17 cellular contexts compared by ENCODE assay signal in genomic region chr9:132730054-132731033, GRCh38.
DNase-seq lines count a peak whose midpoint lies in the region; ATAC-seq, FAIRE-seq and TF ChIP-seq lines count a peak whose summit lies in the region.
"Had no signal": no experiment of that assay in that cellular context is flagged by ENCODE, and none has a peak within 500 bp of the region (broad histone marks: within the 10 kb centered on the region; RNA-seq: fewer than 3 reads in every experiment).

No MANE protein-coding gene starts in this region.

- peaks cover 13% of the 10 kb centered on the region for H3K27me3 ChIP-seq in BLaER1
- peaks cover 43% of the 10 kb centered on the region for H3K27me3 ChIP-seq in PC-9 (ENCODE audit: insufficient read depth, low read depth)
- H3K27me3 ChIP-seq in keratinocyte (ENCODE audit: control insufficient read depth, extremely low read depth, insufficient read depth, low read length), result peaks cover 37% of the 10 kb centered on the region

- BruUV-seq in PC-9 (replicated peaks; lab: Mats Ljungman, UMichigan), result TSS peak; percentile 99

- H3K4me1 ChIP-seq in BLaER1 (peaks cover 52% of the 10 kb centered on the region), PC-9 (replicated peaks; ENCODE audit: insufficient read depth) (peaks cover 15% of the 10 kb centered on the region; the same call in 1 of the 2 replicates), keratinocyte (ENCODE audit: control insufficient read depth, extremely low read depth, insufficient read depth, low read length) (peaks cover 21% of the 10 kb centered on the region)

- H3K36me3 ChIP-seq in BLaER1, result no peaks in the 10 kb centered on the region
- H3K36me3 ChIP-seq in PC-9 (ENCODE audit: low read depth), result no peaks in the 10 kb centered on the region
- no peaks in the 10 kb centered on the region for H3K36me3 ChIP-seq in keratinocyte (ENCODE audit: control insufficient read depth in 2 of 2, extremely low read depth in 1 of 2, insufficient read depth in 2 of 2, low read length in 2 of 2)

- CTCF ChIA-PET in PC-9 (lab: Charles Lee), result interaction anchor here (0.6 kb wide), 1 partner anchor 95 kb away, joined by 4 read pairs; no protein-coding TSS in a partner anchor

- H4K20me1 ChIP-seq in BLaER1 (no peaks in the 10 kb centered on the region), PC-9 (ENCODE audit: insufficient read depth) (no peaks in the 10 kb centered on the region), keratinocyte (ENCODE audit: control insufficient read depth, extremely low read depth, insufficient read depth, low read length) (no peaks in the 10 kb centered on the region)

- H3K4me3 ChIP-seq in BLaER1, result no peak overlapping the region
- H3K4me3 ChIP-seq in PC-9, result no peak overlapping the region
- H3K4me3 ChIP-seq in keratinocyte (ENCODE audit: control insufficient read depth in 2 of 3, extremely low read depth in 1 of 3, insufficient read depth in 2 of 3, low read depth in 1 of 3, low read length in 3 of 3), result no peak overlapping the region
- no peak overlapping the region for H3K4me3 ChIP-seq in skin epidermis

- POLR2A ChIA-PET in PC-9 (lab: Charles Lee; ENCODE audit: unreplicated experiment), result no interaction called here

- dilution Hi-C loops in keratinocyte (cut with MboI; ENCODE audit: extremely low pct_ligation_motif_present, low sequenced_read_pairs), result no loop called here

- H3K9me2 ChIP-seq in PC-9 (ENCODE audit: insufficient read depth), result no peaks in the 10 kb centered on the region

- TF ChIP-seq CTCF in PC-9 (conservative IDR thresholded peaks at IDR 0.05) (no peak), keratinocyte (optimal IDR thresholded peaks at IDR 0.05 in 1 of 3, IDR thresholded peaks at IDR 0.05 in 1 of 3, conservative IDR thresholded peaks at IDR 0.05 in 1 of 3; ENCODE audit: extremely low read depth in 1 of 3, insufficient read depth in 2 of 3, low read length in 3 of 3) (no peak)

- no peaks in the 10 kb centered on the region for H3K9me1 ChIP-seq in keratinocyte (ENCODE audit: control insufficient read depth, extremely low read depth, insufficient read depth, low read length)

- intact Hi-C loops in PC-9 (cut with micrococcal nuclease; ENCODE audit: unreplicated experiment), result no loop called here

- H3K4me2 ChIP-seq in BLaER1 (peak overlapping the region; percentile 67), PC-9 (peak overlapping the region; percentile 47), keratinocyte (ENCODE audit: control insufficient read depth, extremely low read depth, insufficient read depth, low read depth, low read length) (peak overlapping the region; percentile 30)

- no peaks in the 10 kb centered on the region for H3F3A ChIP-seq in PC-9 (ENCODE audit: insufficient read depth, low read depth)

- ATAC-seq in HG03378 (IDR thresholded peaks at IDR 0.05; ENCODE audit: unreplicated experiment) (no peak), HG02588 (IDR thresholded peaks at IDR 0.05; ENCODE audit: unreplicated experiment) (no peak)

- FAIRE-seq in keratinocyte (lab: Jason Lieb, UNC), result no peak
- FAIRE-seq: A204.1 had no signal

- DNase-seq in PC-9 (peak; percentile 17 to 51), keratinocyte (ENCODE audit: low read depth, low spot score) (no peak), SHP77 (lab: John Stamatoyannopoulos, UW) (no peak)
- DNase-seq: DMS79, H7, HFFc6, Kasumi-1, NCI-H1694, NCI-H2081, NCI-H2171 treated with DMSO at 0.1 percent for 48 hours, NCI-H524 treated with DMSO at 0.1 percent for 48 hours, Right ventricle myocardium superior had no signal

- H3K9me3 ChIP-seq in BLaER1 (no peaks in the 10 kb centered on the region), PC-9 (ENCODE audit: insufficient read depth, low read depth) (no peaks in the 10 kb centered on the region), keratinocyte (ENCODE audit: control insufficient read depth, low read depth, low read length) (no peaks in the 10 kb centered on the region)

- peak overlapping the region; percentile 33; the same call in 1 of the 2 replicates for H3K27ac ChIP-seq in BLaER1
- peak overlapping the region; percentile 26; the same call in 1 of the 2 replicates for H3K27ac ChIP-seq in PC-9
- H3K27ac ChIP-seq in keratinocyte (ENCODE audit: control insufficient read depth, insufficient read depth, low read length), result no peak overlapping the region
- peak overlapping the region in 18 of 21 experiments; percentile 52 to 92 (median 78) for H3K27ac ChIP-seq in skin epidermis

- no peaks in the 10 kb centered on the region for H3K79me2 ChIP-seq in PC-9 (ENCODE audit: low read depth)
- no peaks in the 10 kb centered on the region for H3K79me2 ChIP-seq in keratinocyte (ENCODE audit: control insufficient read depth, insufficient read depth, low read length)

- H2AFZ ChIP-seq in PC-9 (peak overlapping the region; percentile 66; the same call in 1 of the 2 replicates), keratinocyte (ENCODE audit: control insufficient read depth, low read length) (no peak overlapping the region)

- H3K9ac ChIP-seq in BLaER1 (no peak overlapping the region), keratinocyte (ENCODE audit: control insufficient read depth, extremely low read depth, insufficient read depth, low read length) (no peak overlapping the region)

Comparison
In these comparisons a context has a peak if more than half of its experiments do, and no peak if none do; other contexts are left out.
1. DNase-seq: peak in PC-9 (2 of 2); none in keratinocyte (single experiment) and SHP77 (0 of 2).
2. Peak in every context shown above with its lines, with median percentiles within 50 percentile points of each other: H3K4me2 ChIP-seq.